In genomic region chr5:119452373-119453044, GRCh38 we compare ENCODE assay signal across 8 cellular contexts. TPM values are rescaled to one million over a fixed set of nuclear protein-coding genes. Genes with fewer than 3 reads are reported as not detected.
A peak's percentile ranks its signal among the peaks of the same experiment; 100 is the strongest.
DNase-seq lines count a peak whose midpoint lies in the region; ATAC-seq and TF ChIP-seq lines count a peak whose summit lies in the region.

TSS of gene HSD17B4 (plus strand) at chr5:119452497. CDS start at chr5:119452576, 79 bp downstream.

- H3K9ac ChIP-seq in liver (ENCODE audit: low read depth in 1 of 2, low read length in 2 of 2), result peak within 1 kb of the TSS; percentile 51 to 76

- peak within 1 kb of the TSS; percentile 89 to 90 for H3K27ac ChIP-seq in liver (ENCODE audit: low read depth in 1 of 2, low read length in 2 of 2)

- H3K4me3 ChIP-seq in liver (ENCODE audit: low read depth in 1 of 3, low read length in 3 of 3), result peak within 1 kb of the TSS; percentile 70 to 84 (median 77)

- H3K9me3 ChIP-seq in liver (ENCODE audit: control insufficient read depth in 4 of 4, low read length in 3 of 4), result no peaks in the 10 kb centered on the region

- no peak for TF ChIP-seq CTCF in liver (IDR thresholded peaks at IDR 0.05; ENCODE audit: low read depth, low read length, missing input control)

- H3K4me1 ChIP-seq in liver (ENCODE audit: control insufficient read depth in 4 of 4, insufficient read depth in 4 of 4, low read length in 3 of 4), result peaks cover 6 to 32% (median 24%) of the 10 kb centered on the region in 4 donors

- H3K27me3 ChIP-seq in liver (ENCODE audit: control insufficient read depth in 4 of 4, insufficient read depth in 4 of 4, low read length in 3 of 4), result no peaks in the 10 kb centered on the region

- no peak for TF ChIP-seq RAD21 in liver (IDR thresholded peaks at IDR 0.05)

- H3K36me3 ChIP-seq in liver (ENCODE audit: control insufficient read depth in 4 of 4, insufficient read depth in 3 of 4, low read depth in 1 of 4, low read length in 3 of 4), result peaks cover 0 to 3% (median under 1%) of the 10 kb centered on the region in 4 donors

- peak; percentile 94 for ATAC-seq in GM19351 (IDR thresholded peaks at IDR 0.05; ENCODE audit: unreplicated experiment)
- ATAC-seq in HG03521 (IDR thresholded peaks at IDR 0.05; ENCODE audit: unreplicated experiment), result peak; percentile 98

- peak; percentile 33 to 90 (median 84) for DNase-seq in C1 segment of cervical spinal cord (lab: John Stamatoyannopoulos, UW)
- peak; percentile 95 for DNase-seq in NCI-H748 (lab: John Stamatoyannopoulos, UW; ENCODE audit: unreplicated experiment)
- peak; percentile 66 for DNase-seq in activated CD4-positive, alpha-beta T cell treated with anti-CD3 and anti-CD28 coated beads, Interleukin-2, amount 50 U/mL, for 4 hours
- DNase-seq in dermis microvascular lymphatic vessel endothelial cell (ENCODE audit: low read depth in 2 of 2), result peak; percentile 56 to 87
- peak; percentile 81 for DNase-seq in stimulated activated CD4-positive, alpha-beta T cell treated with anti-CD3 and anti-CD28 coated beads, Interleukin-4, amount 100 ng/mL, for 24 hours

- WGBS in liver, result under 1% methylated on average over 43 of the region's 43 CpGs

TF ChIP-seq in liver, 16 proteins besides CTCF, POLR2A, EP300 and RAD21:
- TF ChIP-seq EGR1 (IDR thresholded peaks at IDR 0.05; ENCODE audit: low read depth in 2 of 2) (peak; percentile 96 to 99), NR2F2 (IDR thresholded peaks at IDR 0.05) (peak; percentile 8), FOXA2 (IDR thresholded peaks at IDR 0.05) (no peak), HNF4A (conservative IDR thresholded peaks at IDR 0.05) (peak; percentile 53 to 64), REST (IDR thresholded peaks at IDR 0.05) (peak; percentile 77), RXRA (IDR thresholded peaks at IDR 0.05) (peak; percentile 83 to 85), YY1 (IDR thresholded peaks at IDR 0.05) (peak; percentile 90), TAF1 (conservative IDR thresholded peaks at IDR 0.05) (peak; percentile 85), MAX (IDR thresholded peaks at IDR 0.05) (peak; percentile 13), HNF4G (IDR thresholded peaks at IDR 0.05) (no peak), JUND (IDR thresholded peaks at IDR 0.05) (peak in 1 of 2 donors; percentile 39), GABPA (IDR thresholded peaks at IDR 0.05 in 1 of 2, conservative IDR thresholded peaks at IDR 0.05 in 1 of 2) (peak in 1 of 2 donors; percentile 9), ZBTB33 (IDR thresholded peaks at IDR 0.05) (no peak), ATF3 (IDR thresholded peaks at IDR 0.05) (no peak), SP1 (IDR thresholded peaks at IDR 0.05) (peak; percentile 59), FOXA1 (IDR thresholded peaks at IDR 0.05) (no peak)

RNA-seq across cellular contexts. Expression of gene HSD17B4, which starts in this region (rescaled TPM):
- total RNA-seq in dermis microvascular lymphatic vessel endothelial cell (113 and 144 TPM in 2 replicates), liver (100 to 1,000 TPM; 299 to 699 TPM)
- polyA plus RNA-seq in liver, result 100 to 1,000 TPM; 378 to 407 TPM

Comparison
In these comparisons a context has a peak if more than half of its experiments do, and no peak if none do; other contexts are left out.
1. Peak in every context shown above with its lines: DNase-seq, ATAC-seq, H3K4me3 ChIP-seq and H3K27ac ChIP-seq.